1 cellular context compared by ENCODE assay signal in the genomic region with DNA sequence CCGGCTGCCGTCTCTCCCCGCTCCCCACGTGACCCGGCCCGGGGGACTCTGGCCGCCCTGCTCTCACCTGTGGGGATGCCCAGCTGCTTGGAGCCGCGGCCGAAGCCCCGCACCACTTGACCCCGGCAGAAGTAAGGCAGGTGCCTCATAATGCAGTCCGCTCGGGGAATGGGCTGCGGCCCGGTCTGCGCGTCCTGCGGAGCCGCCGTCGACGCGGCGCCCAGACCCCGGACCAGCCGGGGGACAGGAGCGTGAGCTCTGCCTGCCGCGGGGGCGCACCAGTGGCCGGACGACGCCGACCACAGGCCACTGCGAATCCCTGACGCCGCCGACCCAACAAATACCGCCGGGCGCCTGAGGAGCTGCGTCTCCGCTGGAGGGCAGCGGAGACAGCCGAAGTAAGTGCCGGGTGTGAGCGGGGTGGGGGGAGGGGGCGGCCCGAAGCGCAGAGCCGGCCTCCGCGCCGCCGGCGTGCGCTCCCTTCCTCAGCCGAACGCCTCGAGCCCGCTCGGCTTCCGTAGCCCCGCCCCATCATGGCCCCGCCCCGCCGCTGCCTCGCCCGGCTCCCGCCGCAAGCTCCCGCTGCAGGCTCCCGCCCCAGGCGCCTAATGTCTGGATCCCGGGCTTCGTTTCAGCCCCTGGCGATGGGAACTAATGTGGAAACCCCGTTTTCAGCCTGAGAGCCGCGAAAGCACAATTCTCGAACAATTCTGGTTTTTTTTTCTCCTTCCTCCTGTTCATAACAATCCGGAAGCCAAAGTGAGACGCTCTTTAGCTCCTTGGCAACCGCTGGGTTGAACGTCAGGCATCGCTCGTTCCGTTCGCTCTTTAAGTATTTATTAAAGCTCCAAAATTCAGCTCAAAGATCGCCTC.
A peak's percentile ranks its signal among the peaks of the same experiment; 100 is the strongest.
TF ChIP-seq lines count a peak whose summit lies in the region.

RFK (minus strand) TSS at position 404 of the 873 bp plus-strand sequence; CDS start at position 149, 255 bp downstream.

TF ChIP-seq in GM12878, 131 proteins besides CTCF, POLR2A, EP300 and RAD21 (continued from another document):
- TF ChIP-seq, protein P1, sequence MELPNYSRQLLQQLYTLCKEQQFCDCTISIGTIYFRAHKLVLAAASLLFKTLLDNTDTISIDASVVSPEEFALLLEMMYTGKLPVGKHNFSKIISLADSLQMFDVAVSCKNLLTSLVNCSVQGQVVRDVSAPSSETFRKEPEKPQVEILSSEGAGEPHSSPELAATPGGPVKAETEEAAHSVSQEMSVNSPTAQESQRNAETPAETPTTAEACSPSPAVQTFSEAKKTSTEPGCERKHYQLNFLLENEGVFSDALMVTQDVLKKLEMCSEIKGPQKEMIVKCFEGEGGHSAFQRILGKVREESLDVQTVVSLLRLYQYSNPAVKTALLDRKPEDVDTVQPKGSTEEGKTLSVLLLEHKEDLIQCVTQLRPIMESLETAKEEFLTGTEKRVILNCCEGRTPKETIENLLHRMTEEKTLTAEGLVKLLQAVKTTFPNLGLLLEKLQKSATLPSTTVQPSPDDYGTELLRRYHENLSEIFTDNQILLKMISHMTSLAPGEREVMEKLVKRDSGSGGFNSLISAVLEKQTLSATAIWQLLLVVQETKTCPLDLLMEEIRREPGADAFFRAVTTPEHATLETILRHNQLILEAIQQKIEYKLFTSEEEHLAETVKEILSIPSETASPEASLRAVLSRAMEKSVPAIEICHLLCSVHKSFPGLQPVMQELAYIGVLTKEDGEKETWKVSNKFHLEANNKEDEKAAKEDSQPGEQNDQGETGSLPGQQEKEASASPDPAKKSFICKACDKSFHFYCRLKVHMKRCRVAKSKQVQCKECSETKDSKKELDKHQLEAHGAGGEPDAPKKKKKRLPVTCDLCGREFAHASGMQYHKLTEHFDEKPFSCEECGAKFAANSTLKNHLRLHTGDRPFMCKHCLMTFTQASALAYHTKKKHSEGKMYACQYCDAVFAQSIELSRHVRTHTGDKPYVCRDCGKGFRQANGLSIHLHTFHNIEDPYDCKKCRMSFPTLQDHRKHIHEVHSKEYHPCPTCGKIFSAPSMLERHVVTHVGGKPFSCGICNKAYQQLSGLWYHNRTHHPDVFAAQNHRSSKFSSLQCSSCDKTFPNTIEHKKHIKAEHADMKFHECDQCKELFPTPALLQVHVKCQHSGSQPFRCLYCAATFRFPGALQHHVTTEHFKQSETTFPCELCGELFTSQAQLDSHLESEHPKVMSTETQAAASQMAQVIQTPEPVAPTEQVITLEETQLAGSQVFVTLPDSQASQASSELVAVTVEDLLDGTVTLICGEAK (IDR thresholded peaks at IDR 0.05; ENCODE audit: borderline replicate concordance) = peak; percentile 41; the same call in 1 of the 2 replicates
- no peak for TF ChIP-seq TARDBP (IDR thresholded peaks at IDR 0.05; ENCODE audit: borderline replicate concordance)
- TF ChIP-seq RB1 (IDR thresholded peaks at IDR 0.05; ENCODE audit: borderline replicate concordance) = no peak
- no peak for TF ChIP-seq MEF2B (IDR thresholded peaks at IDR 0.05; ENCODE audit: partially characterized antibody, poor library complexity, severe bottlenecking)
- peak; percentile 96 for TF ChIP-seq SIN3A (IDR thresholded peaks at IDR 0.05; ENCODE audit: low read depth, low read length)
- TF ChIP-seq HCFC1 (IDR thresholded peaks at IDR 0.05; ENCODE audit: low read length) = peak; percentile 26; the same call in 1 of the 2 replicates
- TF ChIP-seq YY1 (IDR thresholded peaks at IDR 0.05; ENCODE audit: low read depth, low read length) = peak; percentile 45; the same call in 1 of the 2 replicates
- TF ChIP-seq TAF1 (IDR thresholded peaks at IDR 0.05; ENCODE audit: borderline replicate concordance, low read depth, low read length) = peak; percentile 65; the same call in 1 of the 2 replicates
- TF ChIP-seq BHLHE40 (IDR thresholded peaks at IDR 0.05; ENCODE audit: borderline replicate concordance in 1 of 2, low read depth in 2 of 2, low read length in 1 of 2) = peak in 1 of 2 experiments; percentile 69; a peak in 2 of 4 replicates
- TF ChIP-seq, protein P2, sequence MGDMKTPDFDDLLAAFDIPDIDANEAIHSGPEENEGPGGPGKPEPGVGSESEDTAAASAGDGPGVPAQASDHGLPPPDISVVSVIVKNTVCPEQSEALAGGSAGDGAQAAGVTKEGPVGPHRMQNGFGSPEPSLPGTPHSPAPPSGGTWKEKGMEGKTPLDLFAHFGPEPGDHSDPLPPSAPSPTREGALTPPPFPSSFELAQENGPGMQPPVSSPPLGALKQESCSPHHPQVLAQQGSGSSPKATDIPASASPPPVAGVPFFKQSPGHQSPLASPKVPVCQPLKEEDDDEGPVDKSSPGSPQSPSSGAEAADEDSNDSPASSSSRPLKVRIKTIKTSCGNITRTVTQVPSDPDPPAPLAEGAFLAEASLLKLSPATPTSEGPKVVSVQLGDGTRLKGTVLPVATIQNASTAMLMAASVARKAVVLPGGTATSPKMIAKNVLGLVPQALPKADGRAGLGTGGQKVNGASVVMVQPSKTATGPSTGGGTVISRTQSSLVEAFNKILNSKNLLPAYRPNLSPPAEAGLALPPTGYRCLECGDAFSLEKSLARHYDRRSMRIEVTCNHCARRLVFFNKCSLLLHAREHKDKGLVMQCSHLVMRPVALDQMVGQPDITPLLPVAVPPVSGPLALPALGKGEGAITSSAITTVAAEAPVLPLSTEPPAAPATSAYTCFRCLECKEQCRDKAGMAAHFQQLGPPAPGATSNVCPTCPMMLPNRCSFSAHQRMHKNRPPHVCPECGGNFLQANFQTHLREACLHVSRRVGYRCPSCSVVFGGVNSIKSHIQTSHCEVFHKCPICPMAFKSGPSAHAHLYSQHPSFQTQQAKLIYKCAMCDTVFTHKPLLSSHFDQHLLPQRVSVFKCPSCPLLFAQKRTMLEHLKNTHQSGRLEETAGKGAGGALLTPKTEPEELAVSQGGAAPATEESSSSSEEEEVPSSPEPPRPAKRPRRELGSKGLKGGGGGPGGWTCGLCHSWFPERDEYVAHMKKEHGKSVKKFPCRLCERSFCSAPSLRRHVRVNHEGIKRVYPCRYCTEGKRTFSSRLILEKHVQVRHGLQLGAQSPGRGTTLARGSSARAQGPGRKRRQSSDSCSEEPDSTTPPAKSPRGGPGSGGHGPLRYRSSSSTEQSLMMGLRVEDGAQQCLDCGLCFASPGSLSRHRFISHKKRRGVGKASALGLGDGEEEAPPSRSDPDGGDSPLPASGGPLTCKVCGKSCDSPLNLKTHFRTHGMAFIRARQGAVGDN (IDR thresholded peaks at IDR 0.05) = 0 out of 2 replicates have a peak, but pooled peaks have one; percentile 48
TF ChIP-seq in GM12878: peak in this region for 31.
